ENCODE assay signal across 15 cellular contexts in genomic region chr6:168181776-168182765, GRCh38.
"Had no signal": no experiment of that assay in that cellular context is flagged by ENCODE, and none has a peak within 500 bp of the region (broad histone marks: within the 10 kb centered on the region; RNA-seq: fewer than 3 reads in every experiment).

No MANE protein-coding gene starts in this region.

- H3K27ac ChIP-seq: breast epithelium, psoas muscle, right lobe of liver had no signal

- H3K27me3 ChIP-seq: breast epithelium, right lobe of liver had no signal

- H3K4me1 ChIP-seq: breast epithelium, psoas muscle, right lobe of liver had no signal

- H3K9me3 ChIP-seq: breast epithelium, psoas muscle, right lobe of liver had no signal

- H3K27ac Mint-ChIP-seq: activated B cell treated with CpG ODN at 0.5 μM for 24 hours; activated CD4-positive, alpha-beta T cell treated with anti-CD3 and anti-CD28 coated beads, Interleukin-2, amount 10 ng/mL, durations not matched to agents 24 days and 14 days; activated CD8-positive, alpha-beta T cell treated with anti-CD3 and anti-CD28 coated beads, Interleukin-2, amount 10 ng/mL, durations not matched to agents 7 days and 5 days; activated naive CD4-positive, alpha-beta T cell treated with anti-CD3 and anti-CD28 coated beads for 36 hours; activated naive CD8-positive, alpha-beta T cell treated with anti-CD3 and anti-CD28 coated beads, Interleukin-2, amount 50 U/mL, for 24 hours; natural killer cell treated with Interleukin-12 subunit alpha and Interleukin-12 subunit beta and Interleukin-15 and Interleukin-18, amount 100 ng/mL, for 72 hours had no signal

- H3K36me3 Mint-ChIP-seq: natural killer cell treated with Interleukin-12 subunit alpha and Interleukin-12 subunit beta and Interleukin-15 and Interleukin-18, amount 100 ng/mL, for 72 hours had no signal

- H3K9me3 Mint-ChIP-seq: activated B cell treated with CpG ODN at 0.5 μM for 24 hours; activated CD4-positive, alpha-beta T cell treated with anti-CD3 and anti-CD28 coated beads, Interleukin-2, amount 10 ng/mL, durations not matched to agents 24 days and 14 days; activated naive CD4-positive, alpha-beta T cell treated with anti-CD3 and anti-CD28 coated beads for 36 hours; activated naive CD8-positive, alpha-beta T cell treated with anti-CD3 and anti-CD28 coated beads, Interleukin-2, amount 50 U/mL, for 24 hours; natural killer cell treated with Interleukin-12 subunit alpha and Interleukin-12 subunit beta and Interleukin-15 and Interleukin-18, amount 100 ng/mL, for 72 hours had no signal

- H3K4me1 Mint-ChIP-seq: activated B cell treated with CpG ODN at 0.5 μM for 24 hours; activated CD4-positive, alpha-beta T cell treated with anti-CD3 and anti-CD28 coated beads, Interleukin-2, amount 10 ng/mL, durations not matched to agents 24 days and 14 days; activated naive CD8-positive, alpha-beta T cell treated with anti-CD3 and anti-CD28 coated beads, Interleukin-2, amount 50 U/mL, for 24 hours had no signal

- DNase-seq: activated B cell treated with CpG ODN at 0.5 μM for 24 hours; activated CD4-positive, alpha-beta T cell treated with anti-CD3 and anti-CD28 coated beads, Interleukin-2, amount 10 ng/mL, durations not matched to agents 24 days and 14 days; activated CD8-positive, alpha-beta T cell treated with anti-CD3 and anti-CD28 coated beads, Interleukin-2, amount 10 ng/mL, durations not matched to agents 7 days and 5 days; activated naive CD4-positive, alpha-beta T cell treated with anti-CD3 and anti-CD28 coated beads for 36 hours; activated naive CD8-positive, alpha-beta T cell treated with anti-CD3 and anti-CD28 coated beads, Interleukin-2, amount 50 U/mL, for 24 hours; activated T-cell treated with anti-CD3 and anti-CD28 coated beads for 4 hours; mesenchymal stem cell; psoas muscle; right lobe of liver; stimulated activated CD4-positive, alpha-beta T cell treated with anti-CD3 and anti-CD28 coated beads, Interleukin-1b, Interleukin-23, amount 100 ng/mL, for 48 hours; SW 1271 had no signal

- ATAC-seq: activated CD8-positive, alpha-beta T cell treated with anti-CD3 and anti-CD28 coated beads, Interleukin-2, amount 10 ng/mL, durations not matched to agents 7 days and 5 days; activated naive CD8-positive, alpha-beta T cell treated with anti-CD3 and anti-CD28 coated beads, Interleukin-2, amount 50 U/mL, for 24 hours; esophagus mucosa; left lobe of liver; natural killer cell treated with Interleukin-12 subunit alpha and Interleukin-12 subunit beta and Interleukin-15 and Interleukin-18, amount 100 ng/mL, for 72 hours; psoas muscle; right lobe of liver had no signal

- H3K4me3 ChIP-seq: breast epithelium, psoas muscle, right lobe of liver had no signal

- H3K27me3 Mint-ChIP-seq: activated B cell treated with CpG ODN at 0.5 μM for 24 hours; activated CD4-positive, alpha-beta T cell treated with anti-CD3 and anti-CD28 coated beads, Interleukin-2, amount 10 ng/mL, durations not matched to agents 24 days and 14 days had no signal

- H3K36me3 ChIP-seq: breast epithelium, right lobe of liver had no signal

- H3K4me3 Mint-ChIP-seq: activated B cell treated with CpG ODN at 0.5 μM for 24 hours; activated CD4-positive, alpha-beta T cell treated with anti-CD3 and anti-CD28 coated beads, Interleukin-2, amount 10 ng/mL, durations not matched to agents 24 days and 14 days; activated CD8-positive, alpha-beta T cell treated with anti-CD3 and anti-CD28 coated beads, Interleukin-2, amount 10 ng/mL, durations not matched to agents 7 days and 5 days; activated naive CD4-positive, alpha-beta T cell treated with anti-CD3 and anti-CD28 coated beads for 36 hours; activated naive CD8-positive, alpha-beta T cell treated with anti-CD3 and anti-CD28 coated beads, Interleukin-2, amount 50 U/mL, for 24 hours; natural killer cell treated with Interleukin-12 subunit alpha and Interleukin-12 subunit beta and Interleukin-15 and Interleukin-18, amount 100 ng/mL, for 72 hours had no signal
